ENCODE assay signal across 29 cellular contexts in the genomic region with DNA sequence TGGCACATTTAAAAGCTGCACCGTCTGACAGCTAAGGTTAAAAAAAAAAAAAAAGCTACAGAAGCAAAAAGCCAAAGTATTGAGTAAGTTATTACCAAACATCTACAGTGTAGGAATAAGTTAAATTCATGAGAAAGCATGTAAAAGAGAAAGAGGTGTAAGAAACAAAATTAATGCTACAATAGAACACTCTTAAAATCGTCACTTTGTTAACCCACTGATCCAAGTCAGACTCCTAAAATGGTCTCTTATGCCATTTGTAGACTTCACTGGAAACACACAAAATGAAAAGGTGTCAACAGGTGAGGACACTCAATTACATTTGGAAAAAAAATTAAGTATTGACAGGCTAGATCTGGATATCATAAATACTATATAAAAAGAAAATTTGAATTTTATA.
DNase-seq lines count a peak whose midpoint lies in the region; ATAC-seq lines count a peak whose summit lies in the region.
"Had no signal": no experiment of that assay in that cellular context is flagged by ENCODE, and none has a peak within 500 bp of the region (broad histone marks: within the 10 kb centered on the region; RNA-seq: fewer than 3 reads in every experiment).

No MANE protein-coding gene starts in this region.

- peaks cover 0 to 7% (median 0%) of the 10 kb centered on the region in 7 donors for H3K9me3 Mint-ChIP-seq in CD4-positive, CD25-positive, alpha-beta regulatory T cell
- peaks cover 0 to 2% (median 0%) of the 10 kb centered on the region in 11 donors for H3K9me3 Mint-ChIP-seq in naive thymus-derived CD4-positive, alpha-beta T cell
- H3K9me3 Mint-ChIP-seq: immature natural killer cell, mesothelial cell of epicardium, nephron had no signal

- H3K4me3 Mint-ChIP-seq in CD4-positive, CD25-positive, alpha-beta regulatory T cell = peak overlapping the region in 1 of 4 donors; percentile 9
- H3K4me3 Mint-ChIP-seq in T-helper 17 cell = no peak overlapping the region
- peak overlapping the region in 2 of 10 donors; percentile 0 to 52 for H3K4me3 Mint-ChIP-seq in naive thymus-derived CD4-positive, alpha-beta T cell
- H3K4me3 Mint-ChIP-seq: activated T-cell treated with anti-CD3 and anti-CD28 coated beads, Interleukin-2, amount 50 U/mL, for 24 hours; mesothelial cell of epicardium; nephron had no signal

- ATAC-seq in CD4-positive, CD25-positive, alpha-beta regulatory T cell (ENCODE audit: low read depth in 2 of 2) = no peak
- ATAC-seq in HG03565 (IDR thresholded peaks at IDR 0.05; ENCODE audit: unreplicated experiment) = peak; percentile 12
- peak; percentile 26 for ATAC-seq in T-helper 17 cell
- ATAC-seq in naive thymus-derived CD4-positive, alpha-beta T cell = no peak
- ATAC-seq: heart right ventricle, K562, Right ventricle myocardium inferior had no signal

- peaks cover 0 to 5% (median 3%) of the 10 kb centered on the region in 4 donors for H3K4me1 Mint-ChIP-seq in CD4-positive, CD25-positive, alpha-beta regulatory T cell
- peaks cover 6% of the 10 kb centered on the region for H3K4me1 Mint-ChIP-seq in T-helper 17 cell
- H3K4me1 Mint-ChIP-seq in naive thymus-derived CD4-positive, alpha-beta T cell = peaks cover 1 to 16% (median 7%) of the 10 kb centered on the region in 7 donors

- H3K4me3 ChIP-seq in CD4-positive, CD25-positive, alpha-beta regulatory T cell (ENCODE audit: low read depth, low read length) = peak overlapping the region; percentile 39
- no peak overlapping the region for H3K4me3 ChIP-seq in naive thymus-derived CD4-positive, alpha-beta T cell (ENCODE audit: low read length)
- H3K4me3 ChIP-seq: heart right ventricle, K562, left ventricle myocardium inferior, ovary had no signal

- H3K27me3 ChIP-seq in CD4-positive, CD25-positive, alpha-beta regulatory T cell (ENCODE audit: control insufficient read depth, insufficient read depth, low read length) = no peaks in the 10 kb centered on the region
- H3K27me3 ChIP-seq in naive thymus-derived CD4-positive, alpha-beta T cell (ENCODE audit: control insufficient read depth in 2 of 2, insufficient read depth in 2 of 2, low read length in 2 of 2) = no peaks in the 10 kb centered on the region
- H3K27me3 ChIP-seq: heart right ventricle, ovary had no signal

- no peaks in the 10 kb centered on the region for H3K27me3 Mint-ChIP-seq in CD4-positive, CD25-positive, alpha-beta regulatory T cell
- no peaks in the 10 kb centered on the region for H3K27me3 Mint-ChIP-seq in T-helper 17 cell
- H3K27me3 Mint-ChIP-seq in naive thymus-derived CD4-positive, alpha-beta T cell = no peaks in the 10 kb centered on the region
- H3K27me3 Mint-ChIP-seq: activated T-cell treated with anti-CD3 and anti-CD28 coated beads, Interleukin-2, amount 50 U/mL, for 24 hours had no signal

- CTCF ChIA-PET in naive thymus-derived CD4-positive, alpha-beta T cell (lab: Charles Lee) = interaction anchor here (0.6 to 1.2 kb wide), 2 partner anchors 338 to 535 kb away, joined by 3 to 4 read pairs; no protein-coding TSS in a partner anchor

- DNase-seq in CD4-positive, CD25-positive, alpha-beta regulatory T cell = no peak
- DNase-seq in GF-D8 (lab: John Stamatoyannopoulos, UW) = peak; percentile 42
- no peak for DNase-seq in T-helper 17 cell
- DNase-seq in GM19238 (ENCODE audit: insufficient read length, low spot score) = no peak
- DNase-seq in naive thymus-derived CD4-positive, alpha-beta T cell = no peak
- DNase-seq in HUDEP-2 (lab: John Stamatoyannopoulos, UW; ENCODE audit: unreplicated experiment in 76 of 76) = no peak
- DNase-seq in iPS-NIHi7 (ENCODE audit: extremely low spot score) = no peak
- DNase-seq: activated T-cell treated with anti-CD3 and anti-CD28 coated beads, Interleukin-2, amount 50 U/mL, for 24 hours; aorta; cerebellar nuclear complex; DMS53; GOT3; heart right ventricle; left ventricle myocardium inferior; NCI-H1048; NCI-H2029; NCI-H2227 treated with DMSO at 0.1 percent for 48 hours; NCI-H748 treated with DMSO at 0.1 percent for 48 hours; ovary; stimulated activated CD4-positive, alpha-beta T cell treated with anti-CD3 and anti-CD28 coated beads, Interleukin-12 subunit alpha, Interleukin-12 subunit beta, amount 100 ng/mL, for 4 hours; trophoblast cell; WERI-Rb-1 had no signal

- peaks cover 12% of the 10 kb centered on the region for H3K4me1 ChIP-seq in CD4-positive, CD25-positive, alpha-beta regulatory T cell (ENCODE audit: control insufficient read depth, insufficient read depth, low read length, poor library complexity, severe bottlenecking)
- peaks cover 5 to 23% of the 10 kb centered on the region in 2 donors for H3K4me1 ChIP-seq in naive thymus-derived CD4-positive, alpha-beta T cell (ENCODE audit: control insufficient read depth in 2 of 2, insufficient read depth in 2 of 2, low read length in 2 of 2)

- POLR2A ChIA-PET in naive thymus-derived CD4-positive, alpha-beta T cell (lab: Charles Lee) = interaction anchor here (0.6 to 0.7 kb wide), 2 partner anchors 39 to 1552 kb away, joined by 3 read pairs; no protein-coding TSS in a partner anchor

- H3K27ac ChIP-seq in CD4-positive, CD25-positive, alpha-beta regulatory T cell (ENCODE audit: insufficient read depth, low read length, poor library complexity, severe bottlenecking) = no peak overlapping the region
- no peak overlapping the region for H3K27ac ChIP-seq in naive thymus-derived CD4-positive, alpha-beta T cell (ENCODE audit: low read depth, low read length)
- H3K27ac ChIP-seq: heart right ventricle, left ventricle myocardium inferior, ovary, WERI-Rb-1 had no signal

- H3K9me3 ChIP-seq in CD4-positive, CD25-positive, alpha-beta regulatory T cell (ENCODE audit: control insufficient read depth in 2 of 2, low read length in 2 of 2) = no peaks in the 10 kb centered on the region
- H3K9me3 ChIP-seq in T-helper 17 cell (ENCODE audit: control insufficient read depth, low read length, poor library complexity, severe bottlenecking) = no peaks in the 10 kb centered on the region
- H3K9me3 ChIP-seq in naive thymus-derived CD4-positive, alpha-beta T cell (ENCODE audit: control insufficient read depth in 2 of 3, low read length in 3 of 3) = no peaks in the 10 kb centered on the region
- H3K9me3 ChIP-seq: heart right ventricle, left ventricle myocardium inferior, ovary had no signal

- H3K36me3 ChIP-seq in CD4-positive, CD25-positive, alpha-beta regulatory T cell (ENCODE audit: control insufficient read depth, insufficient read depth, low read length) = peaks cover 5% of the 10 kb centered on the region
- no peaks in the 10 kb centered on the region for H3K36me3 ChIP-seq in naive thymus-derived CD4-positive, alpha-beta T cell (ENCODE audit: control insufficient read depth in 2 of 3, insufficient read depth in 3 of 3, low read length in 3 of 3)
- H3K36me3 ChIP-seq: ovary, WERI-Rb-1 had no signal

- intact Hi-C loops in naive thymus-derived CD4-positive, alpha-beta T cell (cut with micrococcal nuclease) = loop anchor here in 1 of 2 donors (10.0 kb wide), 1 partner anchor 46 kb away; no protein-coding TSS in a partner anchor

- H3K36me3 Mint-ChIP-seq in CD4-positive, CD25-positive, alpha-beta regulatory T cell = peaks cover 9% of the 10 kb centered on the region
- H3K36me3 Mint-ChIP-seq in T-helper 17 cell (ENCODE audit: low read depth) = peaks cover 6% of the 10 kb centered on the region
- peaks cover 0 to 33% (median 22%) of the 10 kb centered on the region in 5 donors for H3K36me3 Mint-ChIP-seq in naive thymus-derived CD4-positive, alpha-beta T cell

- peak overlapping the region; percentile 24 to 39 (median 29) for H3K27ac Mint-ChIP-seq in CD4-positive, CD25-positive, alpha-beta regulatory T cell
- no peak overlapping the region for H3K27ac Mint-ChIP-seq in T-helper 17 cell
- H3K27ac Mint-ChIP-seq in naive thymus-derived CD4-positive, alpha-beta T cell = peak overlapping the region in 1 of 9 donors; percentile 35
- H3K27ac Mint-ChIP-seq: activated naive CD4-positive, alpha-beta T cell treated with anti-CD3 and anti-CD28 coated beads, Interleukin-2, amount 50 U/mL, for 72 hours; activated T-cell treated with anti-CD3 and anti-CD28 coated beads, Interleukin-2, amount 50 U/mL, for 24 hours; mesothelial cell of epicardium; nephron had no signal

Comparison
In these comparisons a context has a peak if more than half of its experiments do, and no peak if none do; other contexts are left out.
1. ATAC-seq: peak in HG03565 (single experiment) and T-helper 17 cell (single experiment); none in CD4-positive, CD25-positive, alpha-beta regulatory T cell (0 of 2) and naive thymus-derived CD4-positive, alpha-beta T cell (single experiment).